Comparison of ENCODE assay signal across 27 cellular contexts in genomic region chr11:100094121-100094865, GRCh38.
"Had no signal": no experiment of that assay in that cellular context is flagged by ENCODE, and none has a peak within 500 bp of the region (broad histone marks: within the 10 kb centered on the region; RNA-seq: fewer than 3 reads in every experiment).

No MANE protein-coding gene starts in this region.

- FAIRE-seq: astrocyte, bronchial epithelial cell, frontal cortex had no signal

- DNase-seq: activated CD4-positive, alpha-beta memory T cell treated with anti-CD3 and anti-CD28 coated beads, Interleukin-2, amount 10 ng/mL, durations not matched to agents 7 days and 5 days; activated CD4-positive, alpha-beta T cell treated with anti-CD3 and anti-CD28 coated beads for 1 hour; activated CD4-positive, alpha-beta T cell treated with anti-CD3 and anti-CD28 coated beads for 4 hours; activated CD4-positive, alpha-beta T cell treated with anti-CD3 and anti-CD28 coated beads, Interleukin-2, amount 10 ng/mL, durations not matched to agents 7 days and 5 days; activated CD4-positive, alpha-beta T cell treated with anti-CD3 and anti-CD28 coated beads, Interleukin-2, amount 50 U/mL, for 4 hours; activated CD8-positive, alpha-beta memory T cell treated with anti-CD3 and anti-CD28 coated beads, Interleukin-2, amount 50 U/mL, for 48 hours; activated effector memory CD4-positive, alpha-beta T cell treated with Interleukin-2 at 50 U/mL for 16 hours; activated gamma-delta T cell treated with Interleukin-2 at 50 U/mL for 16 hours; activated naive CD4-positive, alpha-beta T cell treated with anti-CD3 and anti-CD28 coated beads, Interleukin-2, amount 50 U/mL, for 16 hours; activated naive CD4-positive, alpha-beta T cell treated with Interleukin-2 at 50 U/mL for 16 hours; activated T-cell treated with anti-CD3 and anti-CD28 coated beads for 4 hours; activated T-cell treated with anti-CD3 and anti-CD28 coated beads, Interleukin-2, amount 50 U/mL, for 24 hours; amniotic stem cell; anterior cingulate cortex; brain microvascular endothelial cell; dorsolateral prefrontal cortex; effector memory CD4-positive, alpha-beta T cell; endodermal cell; foreskin fibroblast; head of caudate nucleus; T1000 had no signal

- ATAC-seq: activated T-helper 17 cell treated with anti-CD3 and anti-CD28 coated beads, Interleukin-2, amount 50 U/mL, for 72 hours; esophagus mucosa had no signal

- H3K36me3 ChIP-seq: brain microvascular endothelial cell had no signal

- H3K27ac ChIP-seq: brain microvascular endothelial cell, coronary artery, dorsolateral prefrontal cortex had no signal

- H3K27me3 ChIP-seq: brain microvascular endothelial cell, dorsolateral prefrontal cortex had no signal

- H3K4me3 ChIP-seq: coronary artery, dorsolateral prefrontal cortex had no signal
